ENCODE assay signal across 25 cellular contexts in the genomic region with DNA sequence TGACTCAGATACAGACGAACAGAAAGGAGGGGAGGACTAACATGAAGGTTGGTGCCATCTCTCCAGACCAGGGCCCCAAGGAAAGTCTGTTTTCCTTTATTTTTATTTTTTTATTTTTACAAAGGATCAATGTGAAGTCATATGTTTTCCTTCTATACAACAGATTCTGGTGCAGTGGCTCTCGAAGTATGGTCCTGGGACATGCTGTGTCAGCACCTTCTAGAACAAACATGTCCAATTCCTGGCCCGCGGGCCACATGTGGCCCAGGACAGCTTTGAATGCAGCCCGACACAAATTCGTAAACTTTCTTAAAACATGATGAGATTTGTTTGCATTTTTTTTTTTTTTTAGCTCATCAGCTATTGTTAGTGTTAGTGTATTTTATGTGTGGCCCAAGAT.
"Had no signal": no experiment of that assay in that cellular context is flagged by ENCODE, and none has a peak within 500 bp of the region (broad histone marks: within the 10 kb centered on the region; RNA-seq: fewer than 3 reads in every experiment).

No MANE protein-coding gene starts in this region.

- H3K27me3 ChIP-seq: ovary, right atrium auricular region, spleen, suprapubic skin, tibial artery, upper lobe of right lung had no signal

- FAIRE-seq: islet of Langerhans, urothelium cell line had no signal

- H3K36me3 Mint-ChIP-seq: immature natural killer cell; mesothelial cell of epicardium; naive B cell; natural killer cell; stimulated activated effector memory CD8-positive, alpha-beta T cell treated with anti-CD3 and anti-CD28 coated beads, Interleukin-12 subunit alpha, Interleukin-12 subunit beta, amount 100 ng/mL, for 72 hours had no signal

- H3K36me3 ChIP-seq: ovary, right atrium auricular region, suprapubic skin, thoracic aorta, tibial artery, upper lobe of right lung had no signal

- H3K4me3 Mint-ChIP-seq: immature natural killer cell; mesothelial cell of epicardium; naive B cell; natural killer cell; stimulated activated effector memory CD8-positive, alpha-beta T cell treated with anti-CD3 and anti-CD28 coated beads, Interleukin-12 subunit alpha, Interleukin-12 subunit beta, amount 100 ng/mL, for 72 hours; stimulated activated naive CD8-positive, alpha-beta T cell treated with anti-CD3 and anti-CD28 coated beads, Interleukin-15, Interleukin-2, amounts not matched to agents 100 ng/mL and 50 ng/mL, for 24 hours had no signal

- H3K4me3 ChIP-seq: left ventricle myocardium inferior, lung, ovary, right atrium auricular region, skin epidermis, spleen, suprapubic skin, thoracic aorta, tibial artery, upper lobe of right lung had no signal

- H3K4me1 ChIP-seq: upper lobe of right lung had no signal

- ATAC-seq: natural killer cell; sciatic nerve; stimulated activated effector memory CD8-positive, alpha-beta T cell treated with anti-CD3 and anti-CD28 coated beads, Interleukin-12 subunit alpha, Interleukin-12 subunit beta, amount 100 ng/mL, for 72 hours; upper lobe of right lung had no signal

- H3K27me3 Mint-ChIP-seq: naive B cell; stimulated activated naive CD8-positive, alpha-beta T cell treated with anti-CD3 and anti-CD28 coated beads, Interleukin-15, Interleukin-2, amounts not matched to agents 100 ng/mL and 50 ng/mL, for 24 hours had no signal

- H3K4me1 Mint-ChIP-seq: natural killer cell; stimulated activated effector memory CD8-positive, alpha-beta T cell treated with anti-CD3 and anti-CD28 coated beads, Interleukin-12 subunit alpha, Interleukin-12 subunit beta, amount 100 ng/mL, for 72 hours had no signal

- H3K9me3 Mint-ChIP-seq: immature natural killer cell; mesothelial cell of epicardium; naive B cell; natural killer cell; stimulated activated effector memory CD8-positive, alpha-beta T cell treated with anti-CD3 and anti-CD28 coated beads, Interleukin-12 subunit alpha, Interleukin-12 subunit beta, amount 100 ng/mL, for 72 hours; stimulated activated naive CD8-positive, alpha-beta T cell treated with anti-CD3 and anti-CD28 coated beads, Interleukin-15, Interleukin-2, amounts not matched to agents 100 ng/mL and 50 ng/mL, for 24 hours had no signal

- H3K27ac Mint-ChIP-seq: immature natural killer cell; mesothelial cell of epicardium; natural killer cell; progenitor cell of endocrine pancreas; stimulated activated effector memory CD8-positive, alpha-beta T cell treated with anti-CD3 and anti-CD28 coated beads, Interleukin-12 subunit alpha, Interleukin-12 subunit beta, amount 100 ng/mL, for 72 hours; stimulated activated naive CD8-positive, alpha-beta T cell treated with anti-CD3 and anti-CD28 coated beads, Interleukin-15, Interleukin-2, amounts not matched to agents 100 ng/mL and 50 ng/mL, for 24 hours had no signal

- H3K27ac ChIP-seq: ovary, right atrium auricular region, skin epidermis, spleen, suprapubic skin, thoracic aorta, tibial artery, upper lobe of right lung had no signal

- DNase-seq: hypothalamus; immature natural killer cell; left ventricle myocardium inferior; mesendoderm; naive B cell; natural killer cell; ovary; spleen; stimulated activated CD4-positive, alpha-beta T cell treated with anti-CD3 and anti-CD28 coated beads, Interleukin-4, amount 100 ng/mL, for 24 hours; stimulated activated naive CD4-positive, alpha-beta T cell; tibial artery; trophoblast cell; upper lobe of right lung had no signal

- H3K9me3 ChIP-seq: left ventricle myocardium inferior, ovary, right atrium auricular region, spleen, suprapubic skin, thoracic aorta, tibial artery, upper lobe of right lung had no signal
